Comparison of ENCODE assay signal across 8 cellular contexts in genomic region chr2:73284296-73285161, GRCh38. TPM values are rescaled to one million over a fixed set of nuclear protein-coding genes. Genes with fewer than 3 reads are reported as not detected.
A peak's percentile ranks its signal among the peaks of the same experiment; 100 is the strongest.
DNase-seq lines count a peak whose midpoint lies in the region; ATAC-seq and TF ChIP-seq lines count a peak whose summit lies in the region.

TSS of gene FBXO41 (minus strand) at chr2:73284478. CDS start at chr2:73269630, 14,848 bp downstream.

- H3K4me3 Mint-ChIP-seq in activated T-helper 2 cell treated with anti-CD3 and anti-CD28 coated beads, Interferon-gamma antibody, Interleukin-2, Interleukin-4, amounts not matched to agents 10 μg/mL and 5 μg/mL and 100 μg/mL, durations not matched to agents 14 hours and 24 hours and 36 hours (ENCODE audit: low read depth), result peak within 1 kb of the TSS; percentile 78
- H3K4me3 Mint-ChIP-seq in glutamatergic neuron (ENCODE audit: unreplicated experiment), result peak within 1 kb of the TSS; percentile 89

- peak within 1 kb of the TSS; percentile 53 for H3K27ac Mint-ChIP-seq in activated T-helper 2 cell treated with anti-CD3 and anti-CD28 coated beads, Interferon-gamma antibody, Interleukin-2, Interleukin-4, amounts not matched to agents 10 μg/mL and 5 μg/mL and 100 μg/mL, durations not matched to agents 14 hours and 24 hours and 36 hours
- H3K27ac Mint-ChIP-seq in glutamatergic neuron (ENCODE audit: unreplicated experiment), result peak within 1 kb of the TSS; percentile 72

- no peaks in the 10 kb centered on the region for H3K9me3 Mint-ChIP-seq in activated T-helper 2 cell treated with anti-CD3 and anti-CD28 coated beads, Interferon-gamma antibody, Interleukin-2, Interleukin-4, amounts not matched to agents 10 μg/mL and 5 μg/mL and 100 μg/mL, durations not matched to agents 14 hours and 24 hours and 36 hours
- peaks cover 7% of the 10 kb centered on the region for H3K9me3 Mint-ChIP-seq in glutamatergic neuron (ENCODE audit: unreplicated experiment)

- peaks cover 13% of the 10 kb centered on the region for H3K4me1 Mint-ChIP-seq in activated T-helper 2 cell treated with anti-CD3 and anti-CD28 coated beads, Interferon-gamma antibody, Interleukin-2, Interleukin-4, amounts not matched to agents 10 μg/mL and 5 μg/mL and 100 μg/mL, durations not matched to agents 14 hours and 24 hours and 36 hours (ENCODE audit: low read depth)
- peaks cover 3% of the 10 kb centered on the region for H3K4me1 Mint-ChIP-seq in glutamatergic neuron (ENCODE audit: low read depth, unreplicated experiment)

- peaks cover 26% of the 10 kb centered on the region for H3K27me3 Mint-ChIP-seq in activated T-helper 2 cell treated with anti-CD3 and anti-CD28 coated beads, Interferon-gamma antibody, Interleukin-2, Interleukin-4, amounts not matched to agents 10 μg/mL and 5 μg/mL and 100 μg/mL, durations not matched to agents 14 hours and 24 hours and 36 hours (ENCODE audit: low read depth)
- no peaks in the 10 kb centered on the region for H3K27me3 Mint-ChIP-seq in glutamatergic neuron (ENCODE audit: unreplicated experiment)

- H3K36me3 Mint-ChIP-seq in activated T-helper 2 cell treated with anti-CD3 and anti-CD28 coated beads, Interferon-gamma antibody, Interleukin-2, Interleukin-4, amounts not matched to agents 10 μg/mL and 5 μg/mL and 100 μg/mL, durations not matched to agents 14 hours and 24 hours and 36 hours (ENCODE audit: low read depth), result no peaks in the 10 kb centered on the region
- H3K36me3 Mint-ChIP-seq in glutamatergic neuron (ENCODE audit: unreplicated experiment), result no peaks in the 10 kb centered on the region

- intact Hi-C loops in activated T-helper 2 cell treated with anti-CD3 and anti-CD28 coated beads, Interferon-gamma antibody, Interleukin-2, Interleukin-4, amounts not matched to agents 10 μg/mL and 5 μg/mL and 100 μg/mL, durations not matched to agents 14 hours and 24 hours and 36 hours (cut with micrococcal nuclease), result loop anchor here (2.0 kb wide), 1 partner anchor 214 kb away; the partner anchor contains the start of gene SFXN5

- TF ChIP-seq CTCF in glutamatergic neuron (IDR thresholded peaks at IDR 0.05; ENCODE audit: partially characterized antibody, unreplicated experiment), result no peak

- peak; percentile 63 for ATAC-seq in GM19372 (IDR thresholded peaks at IDR 0.05; ENCODE audit: low read depth, unreplicated experiment)
- peak; percentile 73 for ATAC-seq in HG03460 (IDR thresholded peaks at IDR 0.05; ENCODE audit: unreplicated experiment)

- DNase-seq in COLO668 (lab: John Stamatoyannopoulos, UW; ENCODE audit: unreplicated experiment), result peak; percentile 70
- DNase-seq in RPMI8226, result peak; percentile 95
- peak; percentile 68 for DNase-seq in activated T-helper 2 cell treated with anti-CD3 and anti-CD28 coated beads, Interferon-gamma antibody, Interleukin-2, Interleukin-4, amounts not matched to agents 10 μg/mL and 5 μg/mL and 100 μg/mL, durations not matched to agents 14 hours and 24 hours and 36 hours (ENCODE audit: low spot score)
- peak; percentile 76 for DNase-seq in glutamatergic neuron
- peak; percentile 58 for DNase-seq in putamen (ENCODE audit: low spot score)
- DNase-seq in dermis blood vessel endothelial cell, result no peak

RNA-seq across cellular contexts. Expression of gene FBXO41, which starts in this region (rescaled TPM):
- 25.3 and 25.7 TPM in 2 replicates for total RNA-seq in activated T-helper 2 cell treated with anti-CD3 and anti-CD28 coated beads, Interferon-gamma antibody, Interleukin-2, Interleukin-4, amounts not matched to agents 10 μg/mL and 5 μg/mL and 100 μg/mL, durations not matched to agents 14 hours and 24 hours and 36 hours
- total RNA-seq in glutamatergic neuron (ENCODE audit: unreplicated experiment), result 14.0 TPM
- total RNA-seq in dermis blood vessel endothelial cell, result 0.19 and 0.34 TPM in 2 replicates

Comparison
In these comparisons a context has a peak if more than half of its experiments do, and no peak if none do; other contexts are left out.
1. RNA of gene FBXO41 (total RNA-seq): 25.3 to 25.7 TPM in activated T-helper 2 cell treated with anti-CD3 and anti-CD28 coated beads, Interferon-gamma antibody, Interleukin-2, Interleukin-4, amounts not matched to agents 10 μg/mL and 5 μg/mL and 100 μg/mL, durations not matched to agents 14 hours and 24 hours and 36 hours and 14.0 TPM in glutamatergic neuron (single experiment); 0.19 to 0.34 TPM in dermis blood vessel endothelial cell; every median in the first group is over 10 times any median in the second.